Comparison of ENCODE assay signal across 8 cellular contexts in the genomic region with DNA sequence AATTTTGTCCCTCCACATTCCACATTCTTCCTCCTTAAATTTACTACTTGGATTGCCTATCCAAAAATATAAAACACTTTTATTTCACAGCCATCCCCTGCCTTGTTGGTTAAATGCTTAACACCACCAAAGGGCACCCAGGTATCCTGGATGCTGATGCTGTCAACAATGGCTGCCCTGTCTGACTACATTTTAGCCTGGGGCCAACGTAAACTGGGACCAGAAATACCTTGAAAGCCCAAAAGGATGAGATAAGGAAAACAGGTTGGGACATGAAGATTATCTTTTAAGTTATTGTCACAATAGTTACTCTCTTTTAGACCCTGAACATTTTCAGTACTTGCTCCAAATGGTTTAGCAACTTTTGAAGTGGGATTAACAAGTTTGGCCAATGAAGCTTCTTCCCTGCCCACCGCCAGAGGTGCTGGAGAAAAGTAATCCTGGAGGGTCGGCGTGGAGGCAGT. TPM values are rescaled to one million over a fixed set of nuclear protein-coding genes. Genes with fewer than 3 reads are reported as not detected.
A peak's percentile ranks its signal among the peaks of the same experiment; 100 is the strongest.
DNase-seq lines count a peak whose midpoint lies in the region; ATAC-seq, FAIRE-seq and TF ChIP-seq lines count a peak whose summit lies in the region.

No MANE protein-coding gene starts in this region.

- H2AFZ ChIP-seq in HepG2 (ENCODE audit: low read length), result no peak overlapping the region

- H3K4me3 ChIP-seq in HepG2 (replicated peaks in 1 of 3; ENCODE audit: insufficient read depth in 1 of 3, low read depth in 2 of 3, low read length in 3 of 3), result peak overlapping the region; percentile 85 to 94 (median 87)
- peak overlapping the region; percentile 60 to 80 (median 72) for H3K4me3 ChIP-seq in transverse colon

- POLR2A ChIA-PET in HepG2 (lab: Yijun Ruan, JAX), result interaction anchor here (0.8 to 1.7 kb wide), 3 partner anchors 8 to 65 kb away, joined by 3 to 10 read pairs (median 5); a partner anchor contains a TSS

- H3K27me3 Mint-ChIP-seq in HFFc6 (ENCODE audit: insufficient read depth), result peaks cover under 1% of the 10 kb centered on the region; the same call in 1 of the 2 replicates

- peak overlapping the region; percentile 98 for H3K27ac Mint-ChIP-seq in HFFc6

- H3K4me2 ChIP-seq in HepG2 (ENCODE audit: low read depth, low read length), result peak overlapping the region; percentile 76

- H4K20me1 ChIP-seq in HepG2 (ENCODE audit: insufficient read depth, low read length), result no peaks in the 10 kb centered on the region

- H3K9me3 ChIP-seq in HepG2 (ENCODE audit: low read length), result no peaks in the 10 kb centered on the region
- H3K9me3 ChIP-seq in transverse colon, result no peaks in the 10 kb centered on the region

- in situ Hi-C loops in ACHN (cut with HindIII; ENCODE audit: low pct_ligation_motif_present, low pct_unique_long_range_greater_than_20kb, low sequenced_read_pairs), result no loop called here
- in situ Hi-C loops in HepG2 (cut with HindIII; ENCODE audit: extremely low pct_ligation_motif_present, low pct_unique_long_range_greater_than_20kb), result loop anchor here (10.0 kb wide), 1 partner anchor 303 kb away; no protein-coding TSS in a partner anchor
- in situ Hi-C loops in transverse colon (cut with MboI; ENCODE audit: low pct_ligation_motif_present in 1 of 4, low pct_unique_long_range_greater_than_20kb in 1 of 4, low sequenced_read_pairs in 3 of 4), result no loop called here

- peak overlapping the region; percentile 97 for H3K9ac ChIP-seq in HepG2 (ENCODE audit: insufficient read depth, low read depth, low read length)

- intact Hi-C loops in HepG2 (cut with micrococcal nuclease; ENCODE audit: unreplicated experiment) (loop anchor here (5.0 kb wide), 1 partner anchor 66 kb away; a partner anchor contains a TSS), transverse colon (cut with DNase I; ENCODE audit: low total_unique reads) (no loop called here)

- no peaks in the 10 kb centered on the region for H3K9me3 Mint-ChIP-seq in HFFc6

- WGBS in HepG2 (ENCODE audit: low lambda C conversion rate), result 0% methylated on average over 4 of the region's 4 CpGs
- WGBS in transverse colon (ENCODE audit: low coverage in 1 of 2), 2 donors, result 41% methylated on average over 4 of the region's 4 CpGs; no CpG with 5 or more reads in 1 of the 2 donors

- H3K4me1 Mint-ChIP-seq in HFFc6 (ENCODE audit: low read depth), result peaks cover 12% of the 10 kb centered on the region

- no peaks in the 10 kb centered on the region; the same call in 1 of the 2 replicates for H3K36me3 Mint-ChIP-seq in HFFc6 (ENCODE audit: low read depth)

- ATAC-seq in HepG2 (peak; percentile 28; the same call in 2 of the 3 replicates), HG03095 (IDR thresholded peaks at IDR 0.05; ENCODE audit: unreplicated experiment) (no peak)

- no peaks in the 10 kb centered on the region; a peak in 1 of 5 replicates for H3K27me3 ChIP-seq in HepG2 (ENCODE audit: control insufficient read depth in 1 of 2, insufficient read depth in 2 of 2, low read length in 2 of 2)
- H3K27me3 ChIP-seq in transverse colon, result no peaks in the 10 kb centered on the region

- H3K36me3 ChIP-seq in HepG2 (replicated peaks in 1 of 2; ENCODE audit: control insufficient read depth in 1 of 2, insufficient read depth in 2 of 2, low read length in 2 of 2) (0 out of 5 replicates have a peak, but pooled peaks cover 0 to 4% of the 10 kb centered on the region in 2 experiments), transverse colon (no peaks in the 10 kb centered on the region)

- H3K4me1 ChIP-seq in HepG2 (ENCODE audit: insufficient read depth, low read length) (peaks cover 33% of the 10 kb centered on the region), transverse colon (peaks cover 0 to 17% (median 12%) of the 10 kb centered on the region in 4 donors)

- TF ChIP-seq CTCF in HFFc6 (IDR thresholded peaks at IDR 0.05) (no peak), HepG2 (CRISPR knock-in tag; IDR thresholded peaks at IDR 0.05) (no peak), transverse colon (IDR thresholded peaks at IDR 0.05) (no peak)

- BruUV-seq in HepG2 (replicated peaks; lab: Mats Ljungman, UMichigan), result TSS peak; percentile 91

- DNase-seq in ACHN (peak; percentile 54), HFFc6 (peak; percentile 6), amniotic epithelial cell (ENCODE audit: low read depth) (peak; percentile 25), HepG2 (ENCODE audit: low spot score) (peak; percentile 19), transverse colon (no peak), NCI-H2227 treated with DMSO at 0.1 percent for 48 hours (lab: John Stamatoyannopoulos, UW) (no peak), OCI-M1 (lab: John Stamatoyannopoulos, UW) (no peak)

- no peak for TF ChIP-seq POLR2A in HepG2 (IDR thresholded peaks at IDR 0.05; ENCODE audit: insufficient read depth in 1 of 2, low read depth in 2 of 2, low read length in 2 of 2)
- no peak for TF ChIP-seq POLR2A in transverse colon (IDR thresholded peaks at IDR 0.05)

- no peak for TF ChIP-seq EP300 in HepG2 (IDR thresholded peaks at IDR 0.05; ENCODE audit: low read depth in 2 of 2, low read length in 2 of 2)
- TF ChIP-seq EP300 in HepG2 (CRISPR knock-in tag; IDR thresholded peaks at IDR 0.05; ENCODE audit: borderline replicate concordance), result no peak
- no peak for TF ChIP-seq EP300 in transverse colon (IDR thresholded peaks at IDR 0.05; ENCODE audit: low read depth)

- no peak for TF ChIP-seq RAD21 in HepG2 (CRISPR knock-in tag; IDR thresholded peaks at IDR 0.05)

- peak overlapping the region; percentile 92 for H3K4me3 Mint-ChIP-seq in HFFc6

- FAIRE-seq in HepG2 (lab: Jason Lieb, UNC), result peak; percentile 63

- H3K79me2 ChIP-seq in HepG2 (ENCODE audit: insufficient read depth, low read length), result peaks cover 34% of the 10 kb centered on the region

- CTCF ChIA-PET in HepG2 (lab: Yijun Ruan, JAX; ENCODE audit: low intra/inter-chr PET ratio, low total read pairs), result no interaction called here

- peak overlapping the region; percentile 95 for H3K27ac ChIP-seq in HepG2 (ENCODE audit: extremely low read length, insufficient read depth, low read length)
- peak overlapping the region; percentile 88 to 98 (median 92) for H3K27ac ChIP-seq in transverse colon

TF ChIP-seq in HepG2, 621 proteins besides CTCF, POLR2A, EP300 and RAD21:
- TF ChIP-seq ZNF460 (CRISPR knock-in tag; IDR thresholded peaks at IDR 0.05; ENCODE audit: borderline replicate concordance) (no peak), ZNF607 (CRISPR knock-in tag; IDR thresholded peaks at IDR 0.05; ENCODE audit: borderline replicate concordance) (no peak), GFI1 (CRISPR knock-in tag; IDR thresholded peaks at IDR 0.05; ENCODE audit: borderline replicate concordance) (no peak), ZNF251 (CRISPR knock-in tag; IDR thresholded peaks at IDR 0.05) (no peak), ZNF569 (CRISPR knock-in tag; IDR thresholded peaks at IDR 0.05; ENCODE audit: borderline replicate concordance) (no peak), SIX4 (CRISPR knock-in tag; IDR thresholded peaks at IDR 0.05) (no peak), NCOR1 (IDR thresholded peaks at IDR 0.05; ENCODE audit: borderline replicate concordance, low read length) (no peak), ZNF33A (CRISPR knock-in tag; IDR thresholded peaks at IDR 0.05; ENCODE audit: borderline replicate concordance) (no peak), ZNF567 (CRISPR knock-in tag; IDR thresholded peaks at IDR 0.05; ENCODE audit: borderline replicate concordance) (no peak), SMAD9 (CRISPR knock-in tag; IDR thresholded peaks at IDR 0.05) (no peak)

RNA-seq across cellular contexts. Expression of a gene that starts 0.8 kb away (rescaled TPM):
- total RNA-seq in HFFc6 (2021; fragmentation: NEBNext Ultra II Directional; extraction: Animal tissue kit (Norgen Biotek cat#: 25700)), result 10 to 100 TPM; 35.5 to 46.2 (median 38.0) TPM
- total RNA-seq in HepG2 (2016; rRNA removed; fragmentation: Illumina TruSeq; extraction: Trizol) (36.7 and 43.6 TPM in 2 replicates), transverse colon (10 to 100 TPM; 10.8 to 33.0 (median 21.0) TPM)
- 18.9 and 19.9 TPM in 2 replicates for total RNA-seq in HepG2 (2016; cell fraction: cytosol; rRNA removed; fragmentation: Illumina TruSeq; extraction: Trizol; ENCODE audit: low read depth)
- total RNA-seq in HepG2 (2016; cell fraction: insoluble cytoplasmic fraction; rRNA removed; fragmentation: Illumina TruSeq; extraction: Trizol), result 38.7 and 43.0 TPM in 2 replicates
- total RNA-seq in HepG2 (2016; cell fraction: membrane; rRNA removed; fragmentation: Illumina TruSeq; extraction: Trizol), result 17.0 and 24.1 TPM in 2 replicates
- 37.3 and 42.4 TPM in 2 replicates for total RNA-seq in HepG2 (2016; cell fraction: nucleus; rRNA removed; fragmentation: Illumina TruSeq; extraction: Trizol)
- 28.5 and 37.8 TPM in 2 replicates for polyA plus RNA-seq in HepG2 (2011; rRNA removed)
- polyA plus RNA-seq in HepG2 (2011; cell fraction: cytosol; rRNA removed), result 18.2 and 24.7 TPM in 2 replicates
- polyA plus RNA-seq in HepG2 (2011; cell fraction: nucleus; rRNA removed), result 7.8 and 12.2 TPM in 2 replicates
- 25.2 and 32.7 TPM in 2 replicates for polyA plus RNA-seq in HepG2 (2012)
- 9.9 and 11.2 TPM in 2 replicates for polyA plus RNA-seq in HepG2 (2016; cell fraction: cytosol; fragmentation: Illumina TruSeq; extraction: Trizol; ENCODE audit: low read depth)
- polyA plus RNA-seq in HepG2 (2016; cell fraction: insoluble cytoplasmic fraction; fragmentation: Illumina TruSeq; extraction: Trizol; ENCODE audit: low read depth), result 20.1 and 23.7 TPM in 2 replicates
- polyA plus RNA-seq in HepG2 (2016; cell fraction: membrane; fragmentation: Illumina TruSeq; extraction: Trizol; ENCODE audit: low read depth), result 11.4 and 12.1 TPM in 2 replicates
- polyA plus RNA-seq in HepG2 (2016; cell fraction: nucleus; fragmentation: Illumina TruSeq; extraction: Trizol; ENCODE audit: insufficient read depth, low read depth), result 35.5 and 36.8 TPM in 2 replicates
- 30.2 and 47.3 TPM in 2 replicates for polyA minus RNA-seq in HepG2 (2011; rRNA and poly(A)+ RNA removed; ENCODE audit: low replicate concordance)
- polyA minus RNA-seq in HepG2 (2011; cell fraction: cytosol; rRNA and poly(A)+ RNA removed), result 18.5 and 19.6 TPM in 2 replicates
- 27.2 and 27.5 TPM in 2 replicates for polyA minus RNA-seq in HepG2 (2011; cell fraction: nucleus; rRNA and poly(A)+ RNA removed)

Comparison
In these comparisons a context has a peak if more than half of its experiments do, and no peak if none do; other contexts are left out.
1. DNase-seq: peak in ACHN (single experiment), HFFc6 (single experiment), amniotic epithelial cell (single experiment) and HepG2 (single experiment); none in transverse colon (single experiment), NCI-H2227 treated with DMSO at 0.1 percent for 48 hours (single experiment) and OCI-M1 (single experiment).